Comparison of ENCODE assay signal across 1 cellular context in genomic region chr17:3991699-3992098, GRCh38. TPM values are rescaled to one million over a fixed set of nuclear protein-coding genes. Genes with fewer than 3 reads are reported as not detected.
"Had no signal": no experiment of that assay in that cellular context is flagged by ENCODE, and none has a peak within 500 bp of the region (broad histone marks: within the 10 kb centered on the region; RNA-seq: fewer than 3 reads in every experiment).

No MANE protein-coding gene starts in this region.

RNA-seq across cellular contexts. Expression of gene ATP2A3, which starts 27.5 kb away (rescaled TPM):
- total RNA-seq: MCF 10A had no signal
